In the genomic region with DNA sequence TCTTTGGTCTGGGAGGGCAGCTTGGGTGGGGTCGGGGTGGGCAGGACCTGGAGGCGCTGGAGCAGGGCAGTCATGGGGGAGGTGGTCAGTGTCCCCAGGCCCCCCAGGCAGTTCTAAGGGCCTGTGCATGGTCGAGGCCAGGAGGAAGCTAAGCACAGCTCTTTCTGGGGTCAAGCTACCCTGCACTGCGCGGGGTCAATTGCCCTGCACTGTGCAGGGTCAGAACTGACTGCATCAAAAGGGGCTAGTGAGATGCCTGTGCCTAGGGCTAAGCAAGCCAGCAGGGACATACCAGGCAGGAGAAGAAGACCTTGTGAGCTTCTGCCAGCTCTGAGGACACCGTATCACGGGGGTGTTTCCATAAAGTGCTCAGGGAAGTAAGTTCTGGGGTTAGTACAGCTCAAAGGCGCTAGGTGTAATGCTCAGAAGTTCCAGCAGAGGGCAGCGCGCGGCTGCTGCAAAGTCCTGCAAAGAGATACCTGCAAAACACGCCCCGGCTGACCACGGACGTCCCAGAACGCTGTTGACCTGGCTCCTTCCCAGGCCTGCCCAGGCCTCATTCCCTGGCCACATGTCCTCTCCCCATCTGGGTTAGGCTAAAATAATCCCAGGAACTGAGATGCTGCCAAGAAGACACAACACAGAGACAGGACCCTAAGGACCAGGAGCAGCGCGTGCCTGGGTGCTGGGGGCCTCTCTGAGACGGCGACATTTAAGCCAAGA, we compare ENCODE assay signal across 8 cellular contexts. TPM values are rescaled to one million over a fixed set of nuclear protein-coding genes. Genes with fewer than 3 reads are reported as not detected.
DNase-seq lines count a peak whose midpoint lies in the region; ATAC-seq lines count a peak whose summit lies in the region.

No MANE protein-coding gene starts in this region.

- H3K4me3 ChIP-seq in H7 (ENCODE audit: insufficient read depth, low read depth, low read length): no peak overlapping the region

- H3K27me3 ChIP-seq in H7 (ENCODE audit: control insufficient read depth, insufficient read depth, low read length) (no peaks in the 10 kb centered on the region), layer of hippocampus (ENCODE audit: control insufficient read depth, insufficient read depth, low read length) (no peaks in the 10 kb centered on the region)

- H3K27ac ChIP-seq in caudate nucleus (ENCODE audit: low read depth, low read length) (peak overlapping the region; percentile 8), layer of hippocampus (ENCODE audit: low read depth, low read length) (peak overlapping the region; percentile 47)

- DNase-seq in DMS79 treated with DMSO at 0.1 percent for 48 hours (lab: John Stamatoyannopoulos, UW) (peak; percentile 37), H7 (peak; percentile 94), NCI-H1930 (lab: John Stamatoyannopoulos, UW) (peak; percentile 3 to 45), caudate nucleus (lab: John Stamatoyannopoulos, UW) (peak in 58 of 61 donors; percentile 28 to 86 (median 60))
- peak; percentile 88 for DNase-seq in activated CD4-positive, CD25-positive, alpha-beta regulatory T cell treated with anti-CD3 and anti-CD28 coated beads, Interleukin-2, amount 50 U/mL, for 72 hours
- DNase-seq in stimulated activated CD4-positive, alpha-beta T cell treated with anti-CD3 and anti-CD28 coated beads, Interleukin-2, amount 100 ng/mL, for 24 hours: peak; percentile 84 to 88

- H3K36me3 ChIP-seq in H7 (replicated peaks; ENCODE audit: control insufficient read depth, insufficient read depth, low read length): no peaks in the 10 kb centered on the region

- ATAC-seq in HG02678 (IDR thresholded peaks at IDR 0.05; ENCODE audit: unreplicated experiment): no peak

RNA-seq across cellular contexts. Expression of a gene that starts 18.8 kb away (rescaled TPM):
- 13.5 and 22.5 TPM in 2 replicates for total RNA-seq in H7 (2014; rRNA removed; shearing (Covaris generic))

Comparison
In these comparisons a context has a peak if more than half of its experiments do, and no peak if none do; other contexts are left out.
1. DNase-seq: peak in every context shown above with its lines; median percentile 94 in H7; 88 in activated CD4-positive, CD25-positive, alpha-beta regulatory T cell treated with anti-CD3 and anti-CD28 coated beads, Interleukin-2, amount 50 U/mL, for 72 hours; 86 in stimulated activated CD4-positive, alpha-beta T cell treated with anti-CD3 and anti-CD28 coated beads, Interleukin-2, amount 100 ng/mL, for 24 hours; 60 in caudate nucleus; 37 in DMS79 treated with DMSO at 0.1 percent for 48 hours; 24 in NCI-H1930.